Comparison of ENCODE assay signal across 31 cellular contexts in the genomic region with DNA sequence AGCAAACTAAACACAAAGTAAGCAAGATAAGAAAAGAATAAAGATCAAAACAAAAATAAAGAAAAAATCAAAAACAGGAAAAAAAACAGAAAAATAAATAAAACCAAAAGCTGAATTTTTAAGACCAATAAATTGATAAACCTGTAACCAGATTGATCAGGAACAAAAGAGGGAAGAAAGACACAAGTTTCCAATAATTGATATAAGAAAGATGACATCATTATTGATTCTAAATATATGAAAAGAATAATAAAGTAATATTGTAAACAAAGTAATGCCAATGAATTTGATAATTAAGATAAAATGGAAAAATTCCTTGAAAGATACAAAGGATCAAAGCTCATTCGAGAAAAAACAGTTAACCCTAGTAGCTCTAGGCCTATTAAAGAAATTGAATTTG.
"Had no signal": no experiment of that assay in that cellular context is flagged by ENCODE, and none has a peak within 500 bp of the region (broad histone marks: within the 10 kb centered on the region; RNA-seq: fewer than 3 reads in every experiment).

No MANE protein-coding gene starts in this region.

- H3K36me3 ChIP-seq: ascending aorta, breast epithelium, cardiac muscle cell, colonic mucosa, gastrocnemius medialis, WERI-Rb-1 had no signal

- H3K4me3 ChIP-seq: ascending aorta, breast epithelium, cardiac muscle cell, colonic mucosa, gastrocnemius medialis had no signal

- H3K4me1 ChIP-seq: ascending aorta, breast epithelium, colonic mucosa, gastrocnemius medialis had no signal

- H3K27ac ChIP-seq: ascending aorta, breast epithelium, cardiac muscle cell, colonic mucosa, gastrocnemius medialis, WERI-Rb-1 had no signal

- ATAC-seq: activated CD4-positive, CD25-positive, alpha-beta regulatory T cell treated with anti-CD3 and anti-CD28 coated beads, Interleukin-2, amount 50 U/mL, for 24 hours; activated CD8-positive, alpha-beta memory T cell treated with anti-CD3 and anti-CD28 coated beads, Interleukin-2, amount 10 ng/mL, durations not matched to agents 7 days and 5 days; activated CD8-positive, alpha-beta T cell treated with anti-CD3 and anti-CD28 coated beads for 36 hours; activated naive CD4-positive, alpha-beta T cell treated with anti-CD3 and anti-CD28 coated beads, Interleukin-2, amount 50 U/mL, for 72 hours; esophagus mucosa; gastrocnemius medialis; T-helper 17 cell had no signal

- DNase-seq: activated B cell treated with CpG ODN at 0.5 μM for 24 hours; activated CD4-positive, alpha-beta T cell treated with anti-CD3 and anti-CD28 coated beads for 48 hours; activated CD4-positive, alpha-beta T cell treated with anti-CD3 and anti-CD28 coated beads, Interleukin-2, amount 50 U/mL, for 1 hour; activated CD4-positive, alpha-beta T cell treated with anti-CD3 and anti-CD28 coated beads, Interleukin-2, amount 50 U/mL, for 48 hours; activated CD8-positive, alpha-beta memory T cell treated with anti-CD3 and anti-CD28 coated beads, Interleukin-2, amount 10 ng/mL, durations not matched to agents 7 days and 5 days; activated CD8-positive, alpha-beta memory T cell treated with anti-CD3 and anti-CD28 coated beads, Interleukin-2, amount 50 U/mL, for 4 hours; activated CD8-positive, alpha-beta T cell treated with anti-CD3 and anti-CD28 coated beads for 36 hours; activated effector memory CD4-positive, alpha-beta T cell treated with anti-CD3 and anti-CD28 coated beads, Interleukin-2, amount 50 U/mL, for 16 hours; activated naive CD4-positive, alpha-beta T cell; activated naive CD4-positive, alpha-beta T cell treated with anti-CD3 and anti-CD28 coated beads, Interleukin-2, amount 10 ng/mL, durations not matched to agents 7 days and 5 days; activated naive CD8-positive, alpha-beta T cell treated with anti-CD3 and anti-CD28 coated beads, Interleukin-2, amount 10 ng/mL, durations not matched to agents 7 days and 5 days; activated T-cell treated with anti-CD3 and anti-CD28 coated beads, Interleukin-2, amount 50 U/mL, for 1 hour; activated T-cell treated with anti-CD3 and anti-CD28 coated beads, Interleukin-2, amount 50 U/mL, for 48 hours; central memory CD4-positive, alpha-beta T cell; cerebellar nuclear complex; colonic mucosa; effector CD8-positive, alpha-beta T cell; foreskin fibroblast; gastrocnemius medialis; glutamatergic neuron; SW 1271; T-helper 1 cell; T-helper 17 cell; T1000; WERI-Rb-1 had no signal

- H3K9me3 ChIP-seq: ascending aorta, breast epithelium, colonic mucosa, gastrocnemius medialis had no signal

- H3K27me3 ChIP-seq: ascending aorta, cardiac muscle cell, colonic mucosa, gastrocnemius medialis had no signal
